1 cellular context compared by ENCODE assay signal in genomic region chr11:118623291-118623655, GRCh38.
TF ChIP-seq lines count a peak whose summit lies in the region.

No MANE protein-coding gene starts in this region.

TF ChIP-seq in HEK293, 187 proteins besides CTCF, POLR2A, EP300 and RAD21 (continued from another document):
- TF ChIP-seq, protein P1, sequence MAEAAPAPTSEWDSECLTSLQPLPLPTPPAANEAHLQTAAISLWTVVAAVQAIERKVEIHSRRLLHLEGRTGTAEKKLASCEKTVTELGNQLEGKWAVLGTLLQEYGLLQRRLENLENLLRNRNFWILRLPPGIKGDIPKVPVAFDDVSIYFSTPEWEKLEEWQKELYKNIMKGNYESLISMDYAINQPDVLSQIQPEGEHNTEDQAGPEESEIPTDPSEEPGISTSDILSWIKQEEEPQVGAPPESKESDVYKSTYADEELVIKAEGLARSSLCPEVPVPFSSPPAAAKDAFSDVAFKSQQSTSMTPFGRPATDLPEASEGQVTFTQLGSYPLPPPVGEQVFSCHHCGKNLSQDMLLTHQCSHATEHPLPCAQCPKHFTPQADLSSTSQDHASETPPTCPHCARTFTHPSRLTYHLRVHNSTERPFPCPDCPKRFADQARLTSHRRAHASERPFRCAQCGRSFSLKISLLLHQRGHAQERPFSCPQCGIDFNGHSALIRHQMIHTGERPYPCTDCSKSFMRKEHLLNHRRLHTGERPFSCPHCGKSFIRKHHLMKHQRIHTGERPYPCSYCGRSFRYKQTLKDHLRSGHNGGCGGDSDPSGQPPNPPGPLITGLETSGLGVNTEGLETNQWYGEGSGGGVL (tag by site-specific recombination; IDR thresholded peaks at IDR 0.05) = peak; percentile 20; the same call in 1 of the 2 replicates
TF ChIP-seq in HEK293: peak in this region for 5.
